8 cellular contexts compared by ENCODE assay signal in the genomic region with DNA sequence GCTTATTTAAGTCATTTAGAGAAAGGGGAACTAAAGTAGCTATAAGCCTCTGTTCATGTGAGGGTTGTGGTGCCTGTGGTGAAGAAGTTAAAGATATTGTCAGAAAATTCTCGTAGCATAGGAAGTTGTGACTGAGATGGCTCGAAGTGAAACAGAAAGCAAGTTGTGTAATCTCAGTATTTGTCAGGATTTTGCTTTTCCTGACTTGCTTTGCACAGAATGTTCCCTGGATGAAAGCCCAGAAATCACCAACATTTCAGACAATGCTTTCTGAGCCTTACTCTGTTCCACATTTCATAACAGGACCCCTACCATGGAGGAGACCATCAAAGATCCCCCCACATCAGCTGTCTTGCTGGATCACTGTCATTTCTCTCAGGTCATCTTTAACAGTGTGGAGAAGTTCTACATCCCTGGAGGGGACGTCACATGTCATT. TPM values are rescaled to one million over a fixed set of nuclear protein-coding genes. Genes with fewer than 3 reads are reported as not detected.
DNase-seq lines count a peak whose midpoint lies in the region; ATAC-seq and TF ChIP-seq lines count a peak whose summit lies in the region.

No MANE protein-coding gene starts in this region.

- H3K27me3 ChIP-seq in ascending aorta (no peaks in the 10 kb centered on the region), stomach (no peaks in the 10 kb centered on the region)

- ATAC-seq in GM21528 (IDR thresholded peaks at IDR 0.05; ENCODE audit: low FRiP score, unreplicated experiment), result peak; percentile 74

- TF ChIP-seq EP300 in stomach (IDR thresholded peaks at IDR 0.05), result peak; percentile 56

- TF ChIP-seq POLR2A in stomach (IDR thresholded peaks at IDR 0.05), result no peak

- DNase-seq in GM04503 (ENCODE audit: low read depth) (peak; percentile 51), Kasumi-1 (lab: John Stamatoyannopoulos, UW) (peak; percentile 99), ascending aorta (ENCODE audit: low spot score in 2 of 2) (no peak), inferior parietal cortex (ENCODE audit: extremely low spot score) (peak; percentile 82), stomach (no peak), mesenteric fat pad (ENCODE audit: low spot score) (no peak), NCI-H1436 (lab: John Stamatoyannopoulos, UW) (no peak)

- no peak for TF ChIP-seq CTCF in ascending aorta (IDR thresholded peaks at IDR 0.05)
- no peak for TF ChIP-seq CTCF in stomach (IDR thresholded peaks at IDR 0.05)

- H3K36me3 ChIP-seq in ascending aorta (peaks cover 29 to 39% of the 10 kb centered on the region in 2 donors), stomach (peaks cover 21 to 44% (median 41%) of the 10 kb centered on the region in 4 donors)

- H3K4me3 ChIP-seq in ascending aorta (peak overlapping the region; percentile 34 to 53), stomach (peak overlapping the region; percentile 19 to 28 (median 23))

- H3K9me3 ChIP-seq in ascending aorta (no peaks in the 10 kb centered on the region), stomach (no peaks in the 10 kb centered on the region)

- 13 to 23% (median 16%) methylated on average over 3 of the region's 3 CpGs for WGBS in stomach, 5 donors

- intact Hi-C loops in ascending aorta (cut with DNase I) (no loop called here), stomach (cut with DNase I; ENCODE audit: low total_unique reads) (no loop called here)

- peaks cover 13 to 52% of the 10 kb centered on the region in 2 donors for H3K4me1 ChIP-seq in ascending aorta
- H3K4me1 ChIP-seq in stomach, result peaks cover 60 to 75% (median 70%) of the 10 kb centered on the region in 4 donors

- H3K27ac ChIP-seq in ascending aorta, result peak overlapping the region; percentile 79 to 86
- H3K27ac ChIP-seq in stomach, result peak overlapping the region; percentile 79 to 92 (median 88)

RNA-seq across cellular contexts. Expression of gene CALCOCO2, which starts 10.6 kb away (rescaled TPM):
- total RNA-seq in ascending aorta (34.9 TPM), stomach (100 to 1,000 TPM in 1 of 5 donors, 10 to 100 TPM in 4; 55.4 to 109 (median 72.2) TPM), mesenteric fat pad (168 TPM)
- polyA plus RNA-seq in stomach, result 10 to 100 TPM; 43.0 to 67.8 (median 58.8) TPM

RNA-seq across cellular contexts. Expression of gene TTLL6, which starts 24.4 kb away (rescaled TPM):
- total RNA-seq in ascending aorta (not detected), stomach (10 to 100 TPM in 1 of 5 donors, 1 to 10 TPM in 2, not detected in 2; 1.5 to 11.0 (median 1.8) TPM), mesenteric fat pad (not detected)
- under 1 TPM in 1 of 3 donors, not detected in 2; 0.48 TPM for polyA plus RNA-seq in stomach

RNA-seq across cellular contexts. Expression of gene ATP5MC1, which starts 51.2 kb away (rescaled TPM):
- total RNA-seq in ascending aorta, result 173 TPM
- total RNA-seq in stomach, result 100 to 1,000 TPM in 3 of 5 donors, 10 to 100 TPM in 2; 19.4 to 298 (median 140) TPM
- 100 to 1,000 TPM; 247 to 449 (median 337) TPM for polyA plus RNA-seq in stomach
- 51.0 TPM for total RNA-seq in mesenteric fat pad

Comparison
In these comparisons a context has a peak if more than half of its experiments do, and no peak if none do; other contexts are left out.
1. DNase-seq: peak in GM04503 (single experiment), Kasumi-1 (2 of 2) and inferior parietal cortex (single experiment); none in ascending aorta (0 of 2), stomach (single experiment), mesenteric fat pad (single experiment) and NCI-H1436 (single experiment).